9 cellular contexts compared by ENCODE assay signal in the genomic region with DNA sequence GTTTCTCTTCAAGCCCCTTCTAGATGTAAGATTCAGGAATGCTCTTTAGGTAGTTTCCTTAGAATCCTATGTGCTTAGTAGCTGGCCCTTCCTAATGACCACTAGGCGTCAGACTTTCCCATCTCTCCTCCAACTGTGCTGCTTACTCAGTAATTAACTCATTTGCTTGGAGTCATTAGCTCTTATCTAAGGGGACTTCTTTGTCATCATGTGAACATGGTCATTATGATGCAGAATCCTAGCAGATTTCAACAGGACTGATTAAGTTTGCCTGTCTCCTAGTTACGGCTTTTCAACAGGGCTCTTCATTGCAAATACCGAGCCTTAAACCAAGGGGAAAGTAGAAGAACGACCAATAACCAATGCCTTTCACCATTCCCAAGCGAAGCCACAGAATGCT. TPM values are rescaled to one million over a fixed set of nuclear protein-coding genes. Genes with fewer than 3 reads are reported as not detected.
DNase-seq lines count a peak whose midpoint lies in the region; ATAC-seq, FAIRE-seq and TF ChIP-seq lines count a peak whose summit lies in the region.
"Had no signal": no experiment of that assay in that cellular context is flagged by ENCODE, and none has a peak within 500 bp of the region (broad histone marks: within the 10 kb centered on the region; RNA-seq: fewer than 3 reads in every experiment).

No MANE protein-coding gene starts in this region.

- TF ChIP-seq CTCF in Caco-2 (IDR thresholded peaks at IDR 0.05; ENCODE audit: insufficient read depth in 1 of 2, low read depth in 1 of 2, low read length in 1 of 2, severe bottlenecking in 1 of 2, unreplicated experiment in 1 of 2) (peak; percentile 76 to 80), sigmoid colon (IDR thresholded peaks at IDR 0.05) (peak in 3 of 4 experiments; percentile 15 to 51 (median 47))

- TF ChIP-seq EP300 in sigmoid colon (IDR thresholded peaks at IDR 0.05), result no peak

- peaks cover 11% of the 10 kb centered on the region for H3K27me3 Mint-ChIP-seq in Caco-2 (ENCODE audit: insufficient read depth, unreplicated experiment)

- H3K4me3 Mint-ChIP-seq in Caco-2 (ENCODE audit: unreplicated experiment), result no peak overlapping the region

- FAIRE-seq in frontal cortex (lab: Jason Lieb, UNC), result no peak

- CTCF ChIA-PET in Caco-2 (lab: Charles Lee), result interaction anchor here (0.6 to 0.9 kb wide), 3 partner anchors 14 to 204 kb away, joined by 3 read pairs; no protein-coding TSS in a partner anchor

- H3K4me3 ChIP-seq in Caco-2 (ENCODE audit: low read depth, low read length) (no peak overlapping the region), sigmoid colon (no peak overlapping the region)

- no TSS peak for BruUV-seq in Caco-2 (replicated peaks; lab: Mats Ljungman, UMichigan)

- H3K36me3 ChIP-seq in Caco-2 (ENCODE audit: control insufficient read depth, insufficient read depth, low read length) (no peaks in the 10 kb centered on the region), sigmoid colon (no peaks in the 10 kb centered on the region)

- H3K27ac ChIP-seq in sigmoid colon, result no peak overlapping the region

- H3K4me1 ChIP-seq in Caco-2 (no peaks in the 10 kb centered on the region), sigmoid colon (no peaks in the 10 kb centered on the region)

- H3K27ac Mint-ChIP-seq in Caco-2 (ENCODE audit: unreplicated experiment), result no peak overlapping the region

- H3K36me3 Mint-ChIP-seq in Caco-2 (ENCODE audit: insufficient read depth, unreplicated experiment), result no peaks in the 10 kb centered on the region

- 44 to 65% methylated on average over 5 of the region's 5 CpGs for WGBS in sigmoid colon, 2 donors

- H3K9me3 ChIP-seq in Caco-2 (no peaks in the 10 kb centered on the region), sigmoid colon (no peaks in the 10 kb centered on the region)

- intact Hi-C loops in Caco-2 (cut with micrococcal nuclease; ENCODE audit: unreplicated experiment) (no loop called here), sigmoid colon (cut with DNase I) (loop anchor here (5.0 kb wide), 1 partner anchor 214 kb away; no protein-coding TSS in a partner anchor)

- POLR2A ChIA-PET in Caco-2 (lab: Charles Lee), result no interaction called here

- H3K27me3 ChIP-seq in Caco-2 (replicated peaks; ENCODE audit: control insufficient read depth, insufficient read depth, low read length) (0 out of 2 replicates have a peak, but pooled peaks cover 1% of the 10 kb centered on the region), sigmoid colon (no peaks in the 10 kb centered on the region)

- no peak for ATAC-seq in HG02870 (IDR thresholded peaks at IDR 0.05; ENCODE audit: unreplicated experiment)
- ATAC-seq in HG03432 (IDR thresholded peaks at IDR 0.05; ENCODE audit: unreplicated experiment), result no peak

- no peaks in the 10 kb centered on the region for H3K9me3 Mint-ChIP-seq in Caco-2 (ENCODE audit: unreplicated experiment)

- no peak for TF ChIP-seq POLR2A in sigmoid colon (IDR thresholded peaks at IDR 0.05)

- H3K4me1 Mint-ChIP-seq in Caco-2 (ENCODE audit: low read depth, unreplicated experiment), result no peaks in the 10 kb centered on the region

- DNase-seq in Caco-2 (peak in 1 of 2 experiments; percentile 10), LHCN-M2 (ENCODE audit: low read depth) (peak; percentile 64), SKM-1 (lab: John Stamatoyannopoulos, UW; ENCODE audit: unreplicated experiment) (peak; percentile 27), frontal cortex (ENCODE audit: low spot score in 2 of 2) (peak; percentile 19 to 34), sigmoid colon (no peak), amniotic stem cell (lab: John Stamatoyannopoulos, UW) (no peak)

RNA-seq across cellular contexts. Expression of gene GJD2, which starts 46.4 kb away (rescaled TPM):
- total RNA-seq in Caco-2 (2022), result not detected in 2 replicates
- 0.06 TPM in 1 of 2 replicates, not detected in the other for total RNA-seq in LHCN-M2 (2014; rRNA removed)
- 0.04 TPM for polyA plus RNA-seq in LHCN-M2 (2012)
- total RNA-seq in frontal cortex, result 6.5 TPM
- under 1 TPM in 1 of 4 donors, not detected in 3; 0.28 TPM for total RNA-seq in sigmoid colon
- polyA plus RNA-seq in sigmoid colon, result not detected
- polyA plus RNA-seq: urinary bladder had no signal

Comparison
In these comparisons a context has a peak if more than half of its experiments do, and no peak if none do; other contexts are left out.
1. DNase-seq: peak in LHCN-M2 (single experiment), SKM-1 (single experiment) and frontal cortex (2 of 2); none in sigmoid colon (single experiment) and amniotic stem cell (single experiment).